24 cellular contexts compared by ENCODE assay signal in genomic region chr15:100801256-100801900, GRCh38.
"Had no signal": no experiment of that assay in that cellular context is flagged by ENCODE, and none has a peak within 500 bp of the region (broad histone marks: within the 10 kb centered on the region; RNA-seq: fewer than 3 reads in every experiment).

No MANE protein-coding gene starts in this region.

- H3K9me3 ChIP-seq: mucosa of descending colon, right lobe of liver, thoracic aorta had no signal

- H3K36me3 Mint-ChIP-seq: mesothelial cell of epicardium; naive thymus-derived CD4-positive, alpha-beta T cell; stimulated activated naive B cell treated with anti-CD40 and anti-IgM and Interleukin-4, amounts not matched to agents 10 μg/mL and 1 μg/mL and 100 μg/mL, for 72 hours had no signal

- H3K9ac ChIP-seq: parathyroid adenoma had no signal

- H3K27ac Mint-ChIP-seq: memory B cell; mesothelial cell of epicardium; naive thymus-derived CD4-positive, alpha-beta T cell; progenitor cell of endocrine pancreas; stimulated activated naive B cell treated with anti-CD40 and anti-IgM and Interleukin-4, amounts not matched to agents 10 μg/mL and 1 μg/mL and 100 μg/mL, for 72 hours; stimulated activated naive CD8-positive, alpha-beta T cell treated with anti-CD3 and anti-CD28 coated beads, Interleukin-15, Interleukin-2, amounts not matched to agents 100 ng/mL and 50 ng/mL, for 24 hours had no signal

- H2AFZ ChIP-seq: parathyroid adenoma had no signal

- H3K4me3 Mint-ChIP-seq: central memory CD8-positive, alpha-beta T cell; memory B cell; mesothelial cell of epicardium; naive thymus-derived CD4-positive, alpha-beta T cell; stimulated activated naive B cell treated with anti-CD40 and anti-IgM and Interleukin-4, amounts not matched to agents 10 μg/mL and 1 μg/mL and 100 μg/mL, for 72 hours; stimulated activated naive CD8-positive, alpha-beta T cell treated with anti-CD3 and anti-CD28 coated beads, Interleukin-15, Interleukin-2, amounts not matched to agents 100 ng/mL and 50 ng/mL, for 24 hours had no signal

- H3K9me3 Mint-ChIP-seq: central memory CD8-positive, alpha-beta T cell had no signal

- H3K36me3 ChIP-seq: right lobe of liver, thoracic aorta, tibial nerve, upper lobe of left lung, uterus had no signal

- H3K4me3 ChIP-seq: coronary artery, lung, mucosa of descending colon, right lobe of liver, thoracic aorta, tibial nerve, upper lobe of left lung, uterus had no signal

- H3K27me3 ChIP-seq: right lobe of liver, tibial nerve, upper lobe of left lung, uterus had no signal

- H3K27me3 Mint-ChIP-seq: progenitor cell of endocrine pancreas; stimulated activated naive B cell treated with anti-CD40 and anti-IgM and Interleukin-4, amounts not matched to agents 10 μg/mL and 1 μg/mL and 100 μg/mL, for 72 hours had no signal

- ATAC-seq: left lobe of liver; mucosa of descending colon; naive thymus-derived CD4-positive, alpha-beta T cell; stimulated activated naive B cell treated with anti-CD40 and anti-IgM and Interleukin-4, amounts not matched to agents 10 μg/mL and 1 μg/mL and 100 μg/mL, for 72 hours had no signal

- H3K79me2 ChIP-seq: parathyroid adenoma had no signal

- H3K27ac ChIP-seq: coronary artery, parathyroid adenoma, right lobe of liver, thoracic aorta, tibial nerve, upper lobe of left lung, uterus had no signal

- H3K4me1 ChIP-seq: parathyroid adenoma, right lobe of liver, tibial nerve, upper lobe of left lung, uterus had no signal

- DNase-seq: effector CD4-positive, alpha-beta T cell; erythroblast; head of caudate nucleus; kidney; mucosa of descending colon; naive thymus-derived CD4-positive, alpha-beta T cell; right lobe of liver; small intestine; stimulated activated CD4-positive, alpha-beta T cell treated with anti-CD3 and anti-CD28 coated beads, Interleukin-15, amount 100 ng/mL, for 24 hours; stimulated activated CD4-positive, alpha-beta T cell treated with anti-CD3 and anti-CD28 coated beads, Interleukin-2, amount 100 ng/mL, for 48 hours; stimulated activated naive B cell treated with anti-CD40 and anti-IgM and Interleukin-4, amounts not matched to agents 10 μg/mL and 1 μg/mL and 100 μg/mL, for 72 hours; uterus had no signal

- H3K4me1 Mint-ChIP-seq: central memory CD8-positive, alpha-beta T cell; memory B cell; mesothelial cell of epicardium; naive thymus-derived CD4-positive, alpha-beta T cell; stimulated activated naive B cell treated with anti-CD40 and anti-IgM and Interleukin-4, amounts not matched to agents 10 μg/mL and 1 μg/mL and 100 μg/mL, for 72 hours had no signal
